ENCODE assay signal across 1 cellular context in the genomic region with DNA sequence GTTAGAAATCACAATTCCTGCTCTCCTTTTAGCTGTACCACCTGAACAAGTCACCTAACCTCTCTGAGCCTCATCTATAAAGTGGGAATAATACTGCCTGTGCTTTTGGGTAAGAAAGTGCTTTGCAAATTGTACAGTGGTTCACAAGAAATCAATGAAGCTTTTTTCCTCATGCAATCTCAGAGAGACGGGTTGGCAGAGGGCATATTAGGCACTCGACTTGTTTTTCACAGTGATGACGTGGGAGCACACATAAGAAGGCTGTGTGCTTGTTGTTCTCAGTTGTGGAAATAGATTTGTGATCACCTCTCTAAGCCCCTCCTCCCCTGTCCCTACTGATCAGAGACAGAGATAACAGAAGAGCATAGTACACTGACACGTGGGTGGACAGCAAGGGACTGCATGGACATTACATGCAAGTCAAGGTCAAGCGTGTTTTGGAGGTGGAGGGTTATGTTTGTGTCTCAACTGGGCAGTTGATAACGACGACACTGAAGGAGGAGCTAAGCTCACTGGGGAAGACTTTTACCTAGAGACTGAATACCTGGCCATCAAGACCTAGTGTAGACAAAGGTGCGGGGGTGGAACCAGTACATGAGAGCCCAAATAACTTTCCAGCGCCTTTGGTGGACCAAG.
TF ChIP-seq lines count a peak whose summit lies in the region.

No MANE protein-coding gene starts in this region.

TF ChIP-seq in A549, 52 proteins besides CTCF, POLR2A, EP300 and RAD21:
- TF ChIP-seq CBX2 (IDR thresholded peaks at IDR 0.05; ENCODE audit: borderline replicate concordance, low read depth) (no peak), EHMT2 (IDR thresholded peaks at IDR 0.05; ENCODE audit: low read depth) (no peak), POLR2AphosphoS2 (conservative IDR thresholded peaks at IDR 0.05; ENCODE audit: low read length) (no peak), ZFP36 (IDR thresholded peaks at IDR 0.05; ENCODE audit: borderline replicate concordance, partially characterized antibody) (no peak), ZNF302 (CRISPR knock-in tag; IDR thresholded peaks at IDR 0.05) (no peak), JUN (IDR thresholded peaks at IDR 0.05) (no peak), RARB (CRISPR knock-in tag; IDR thresholded peaks at IDR 0.05) (no peak), MYC (IDR thresholded peaks at IDR 0.05; ENCODE audit: borderline replicate concordance, low read length) (no peak), HEYL (CRISPR knock-in tag; IDR thresholded peaks at IDR 0.05) (no peak)
- TF ChIP-seq, protein P1, sequence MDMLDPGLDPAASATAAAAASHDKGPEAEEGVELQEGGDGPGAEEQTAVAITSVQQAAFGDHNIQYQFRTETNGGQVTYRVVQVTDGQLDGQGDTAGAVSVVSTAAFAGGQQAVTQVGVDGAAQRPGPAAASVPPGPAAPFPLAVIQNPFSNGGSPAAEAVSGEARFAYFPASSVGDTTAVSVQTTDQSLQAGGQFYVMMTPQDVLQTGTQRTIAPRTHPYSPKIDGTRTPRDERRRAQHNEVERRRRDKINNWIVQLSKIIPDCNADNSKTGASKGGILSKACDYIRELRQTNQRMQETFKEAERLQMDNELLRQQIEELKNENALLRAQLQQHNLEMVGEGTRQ (IDR thresholded peaks at IDR 0.05) = no peak
TF ChIP-seq in A549: peak in this region for 0.
